Comparison of ENCODE assay signal across 22 cellular contexts in the genomic region with DNA sequence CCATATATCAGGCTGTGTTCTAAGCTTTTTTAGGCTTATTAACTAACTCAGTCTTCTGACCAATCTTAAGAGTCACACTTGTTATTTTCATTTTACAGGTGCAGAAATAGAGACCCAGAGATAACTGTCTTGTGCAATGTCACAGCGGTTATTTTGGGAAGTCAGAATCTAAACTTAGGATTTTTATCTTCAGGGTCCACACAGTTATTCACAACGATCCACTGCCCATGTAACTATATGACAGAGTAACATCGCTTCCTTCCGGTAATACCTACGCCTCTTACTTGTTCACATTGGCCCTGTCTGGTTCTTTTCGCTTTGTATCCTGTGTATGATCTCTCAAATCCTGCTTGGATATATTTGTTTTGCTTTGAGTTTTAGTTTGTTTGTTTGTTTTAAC.
"Had no signal": no experiment of that assay in that cellular context is flagged by ENCODE, and none has a peak within 500 bp of the region (broad histone marks: within the 10 kb centered on the region; RNA-seq: fewer than 3 reads in every experiment).

No MANE protein-coding gene starts in this region.

- H3K36me3 ChIP-seq: prostate gland, tibial artery had no signal

- H3K36me3 Mint-ChIP-seq: activated CD8-positive, alpha-beta memory T cell treated with anti-CD3 and anti-CD28 coated beads, Interleukin-2, amount 10 ng/mL, durations not matched to agents 7 days and 5 days; activated naive CD8-positive, alpha-beta T cell treated with anti-CD3 and anti-CD28 coated beads for 36 hours; WTC11 had no signal

- DNase-seq: activated CD4-positive, alpha-beta memory T cell treated with anti-CD3 and anti-CD28 coated beads, Interleukin-2, amount 10 ng/mL, durations not matched to agents 7 days and 5 days; activated CD4-positive, alpha-beta T cell treated with anti-CD3 and anti-CD28 coated beads for 4 hours; activated CD8-positive, alpha-beta memory T cell treated with anti-CD3 and anti-CD28 coated beads, Interleukin-2, amount 10 ng/mL, durations not matched to agents 7 days and 5 days; activated naive CD4-positive, alpha-beta T cell; activated naive CD8-positive, alpha-beta T cell treated with anti-CD3 and anti-CD28 coated beads for 36 hours; amniotic stem cell; central memory CD4-positive, alpha-beta T cell; dorsolateral prefrontal cortex; hippocampal formation; mammary epithelial cell; right cardiac atrium; stimulated activated CD4-positive, alpha-beta T cell treated with anti-CD3 and anti-CD28 coated beads, Interleukin-2, amount 100 ng/mL, for 24 hours; stimulated activated naive CD8-positive, alpha-beta T cell treated with anti-CD3 and anti-CD28 coated beads, Interleukin-15, Interleukin-2, amounts not matched to agents 100 U/mL and 50 U/mL, for 24 hours; substantia nigra; tibial artery had no signal

- H3K9me3 Mint-ChIP-seq: activated CD4-positive, alpha-beta memory T cell treated with anti-CD3 and anti-CD28 coated beads, Interleukin-2, amount 10 ng/mL, durations not matched to agents 7 days and 5 days; activated naive CD8-positive, alpha-beta T cell treated with anti-CD3 and anti-CD28 coated beads for 36 hours; neural crest cell; T-helper 1 cell treated with Interleukin-12 subunit alpha and Interleukin-12 subunit beta and Interleukin-4 antibody, amounts not matched to agents 30 μg/mL and 1 μg/mL, for 36 hours; WTC11 had no signal

- H3K9me3 ChIP-seq: prostate gland, tibial artery had no signal

- ATAC-seq: activated CD8-positive, alpha-beta memory T cell treated with anti-CD3 and anti-CD28 coated beads, Interleukin-2, amount 10 ng/mL, durations not matched to agents 7 days and 5 days; activated T-helper 17 cell treated with anti-CD3 and anti-CD28 coated beads, Interleukin-2, amount 50 U/mL, for 72 hours; foreskin keratinocyte; stimulated activated naive CD8-positive, alpha-beta T cell treated with anti-CD3 and anti-CD28 coated beads, Interleukin-15, Interleukin-2, amounts not matched to agents 100 U/mL and 50 U/mL, for 24 hours; WTC11 had no signal

- H3K27ac ChIP-seq: dorsolateral prefrontal cortex, epithelial cell of prostate, foreskin keratinocyte, prostate gland, tibial artery had no signal

- H3K27me3 ChIP-seq: dorsolateral prefrontal cortex, foreskin keratinocyte, tibial artery had no signal

- H3K27ac Mint-ChIP-seq: activated CD4-positive, alpha-beta memory T cell treated with anti-CD3 and anti-CD28 coated beads, Interleukin-2, amount 10 ng/mL, durations not matched to agents 7 days and 5 days; activated CD8-positive, alpha-beta memory T cell treated with anti-CD3 and anti-CD28 coated beads, Interleukin-2, amount 10 ng/mL, durations not matched to agents 7 days and 5 days; activated naive CD8-positive, alpha-beta T cell treated with anti-CD3 and anti-CD28 coated beads for 36 hours; activated T-helper 17 cell treated with anti-CD3 and anti-CD28 coated beads, Interleukin-2, amount 50 U/mL, for 72 hours; T-helper 1 cell treated with Interleukin-12 subunit alpha and Interleukin-12 subunit beta and Interleukin-4 antibody, amounts not matched to agents 30 μg/mL and 1 μg/mL, for 36 hours; WTC11 had no signal

- H3K27me3 Mint-ChIP-seq: activated CD4-positive, alpha-beta memory T cell treated with anti-CD3 and anti-CD28 coated beads, Interleukin-2, amount 10 ng/mL, durations not matched to agents 7 days and 5 days; activated CD8-positive, alpha-beta memory T cell treated with anti-CD3 and anti-CD28 coated beads, Interleukin-2, amount 10 ng/mL, durations not matched to agents 7 days and 5 days; activated naive CD8-positive, alpha-beta T cell treated with anti-CD3 and anti-CD28 coated beads for 36 hours; activated T-helper 17 cell treated with anti-CD3 and anti-CD28 coated beads, Interleukin-2, amount 50 U/mL, for 72 hours had no signal

- H3K4me1 Mint-ChIP-seq: activated CD4-positive, alpha-beta memory T cell treated with anti-CD3 and anti-CD28 coated beads, Interleukin-2, amount 10 ng/mL, durations not matched to agents 7 days and 5 days; activated CD8-positive, alpha-beta memory T cell treated with anti-CD3 and anti-CD28 coated beads, Interleukin-2, amount 10 ng/mL, durations not matched to agents 7 days and 5 days; activated naive CD8-positive, alpha-beta T cell treated with anti-CD3 and anti-CD28 coated beads for 36 hours; activated T-helper 17 cell treated with anti-CD3 and anti-CD28 coated beads, Interleukin-2, amount 50 U/mL, for 72 hours had no signal

- H3K4me1 ChIP-seq: foreskin keratinocyte, prostate gland, tibial artery had no signal

- H3K4me3 ChIP-seq: dorsolateral prefrontal cortex, prostate gland, tibial artery had no signal

- H3K4me3 Mint-ChIP-seq: activated CD4-positive, alpha-beta memory T cell treated with anti-CD3 and anti-CD28 coated beads, Interleukin-2, amount 10 ng/mL, durations not matched to agents 7 days and 5 days; activated CD8-positive, alpha-beta memory T cell treated with anti-CD3 and anti-CD28 coated beads, Interleukin-2, amount 10 ng/mL, durations not matched to agents 7 days and 5 days; activated naive CD8-positive, alpha-beta T cell treated with anti-CD3 and anti-CD28 coated beads for 36 hours; activated T-helper 17 cell treated with anti-CD3 and anti-CD28 coated beads, Interleukin-2, amount 50 U/mL, for 72 hours; neural crest cell; T-helper 1 cell treated with Interleukin-12 subunit alpha and Interleukin-12 subunit beta and Interleukin-4 antibody, amounts not matched to agents 30 μg/mL and 1 μg/mL, for 36 hours; WTC11 had no signal
